ENCODE assay signal across 29 cellular contexts in the genomic region with DNA sequence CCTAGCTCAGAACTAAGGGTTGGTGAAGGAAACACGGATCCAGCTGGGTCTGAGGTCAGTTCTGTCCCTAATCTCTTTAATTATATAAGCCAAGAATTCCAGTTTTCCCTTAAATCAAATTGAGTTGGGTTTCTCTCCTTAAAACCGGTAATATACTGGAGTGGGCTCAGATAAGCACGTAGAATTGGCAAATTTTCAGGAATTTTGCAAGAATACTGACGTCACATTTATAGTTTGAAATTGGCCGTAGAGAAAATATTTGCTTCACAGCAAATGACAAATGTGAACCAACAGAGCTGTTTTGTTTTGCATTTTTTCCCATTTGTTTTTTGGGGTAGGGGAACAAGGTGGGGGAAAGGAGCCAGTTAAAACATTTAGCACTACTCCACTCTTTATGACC. TPM values are rescaled to one million over a fixed set of nuclear protein-coding genes. Genes with fewer than 3 reads are reported as not detected.
"Had no signal": no experiment of that assay in that cellular context is flagged by ENCODE, and none has a peak within 500 bp of the region (broad histone marks: within the 10 kb centered on the region; RNA-seq: fewer than 3 reads in every experiment).

No MANE protein-coding gene starts in this region.

- H3K27me3 ChIP-seq: esophagus squamous epithelium, gastrocnemius medialis, left lung had no signal

- H3K4me3 ChIP-seq: coronary artery, esophagus squamous epithelium, gastrocnemius medialis, heart right ventricle, left lung, lower lobe of right lung had no signal

- ATAC-seq: effector memory CD8-positive, alpha-beta T cell; esophagus mucosa; gastrocnemius medialis; heart right ventricle; left cardiac atrium; left lung; left ventricle myocardium superior; naive thymus-derived CD4-positive, alpha-beta T cell had no signal

- H3K9me3 ChIP-seq: esophagus squamous epithelium, gastrocnemius medialis, heart right ventricle, left lung, lower lobe of right lung had no signal

- DNase-seq: effector CD8-positive, alpha-beta T cell; effector memory CD8-positive, alpha-beta T cell; endodermal cell; erythroblast; esophagus squamous epithelium; foreskin fibroblast; foreskin melanocyte; gastrocnemius medialis; glutamatergic neuron; head of caudate nucleus; heart right ventricle; hippocampal formation; left cardiac atrium; left lung; left ventricle myocardium superior; lower lobe of right lung; mesenchymal stem cell; midbrain; naive thymus-derived CD4-positive, alpha-beta T cell had no signal

- H3K27ac ChIP-seq: coronary artery, epithelial cell of prostate, esophagus squamous epithelium, gastrocnemius medialis, heart right ventricle, left lung, lower lobe of right lung had no signal

- H3K36me3 ChIP-seq: esophagus squamous epithelium, gastrocnemius medialis, heart right ventricle, left lung, lower lobe of right lung had no signal

- FAIRE-seq: colon, endometrium, islet of Langerhans, keratinocyte had no signal

- H3K4me1 ChIP-seq: esophagus squamous epithelium, gastrocnemius medialis, heart right ventricle, left lung, lower lobe of right lung had no signal

RNA-seq across cellular contexts. Expression of a gene that starts 17.4 kb away (rescaled TPM):
- total RNA-seq: esophagus mucosa, esophagus squamous epithelium, gastrocnemius medialis, kidney epithelial cell, left cardiac atrium, left ventricle myocardium superior, lower leg skin, lower lobe of right lung, lung microvascular endothelial cell had no signal
- polyA plus RNA-seq: heart right ventricle; keratinocyte; naive thymus-derived CD4-positive, alpha-beta T cell had no signal
